ENCODE assay signal across 25 cellular contexts in the genomic region with DNA sequence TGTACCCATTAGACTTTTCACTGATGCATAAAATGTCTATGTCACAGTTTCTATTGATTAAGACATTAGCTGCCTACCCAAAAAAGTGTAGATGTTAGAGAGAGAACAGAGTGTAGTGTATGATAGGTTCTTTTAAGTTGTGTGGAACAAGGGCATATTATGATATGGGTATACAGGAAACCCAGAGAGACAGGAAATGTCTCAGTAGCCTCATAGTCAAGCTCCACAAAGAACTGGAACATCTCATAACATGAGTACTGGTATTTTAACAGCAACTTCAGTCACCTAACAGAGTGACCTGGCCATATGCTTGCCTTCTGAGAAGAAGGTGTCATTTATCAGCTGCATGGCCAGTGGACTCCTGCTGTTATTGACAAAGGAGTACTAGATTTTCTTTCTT.
A peak's percentile ranks its signal among the peaks of the same experiment; 100 is the strongest.
DNase-seq lines count a peak whose midpoint lies in the region; ATAC-seq, FAIRE-seq and TF ChIP-seq lines count a peak whose summit lies in the region.
"Had no signal": no experiment of that assay in that cellular context is flagged by ENCODE, and none has a peak within 500 bp of the region (broad histone marks: within the 10 kb centered on the region; RNA-seq: fewer than 3 reads in every experiment).

No MANE protein-coding gene starts in this region.

- H3K9me3 ChIP-seq in endothelial cell of umbilical vein (replicated peaks; ENCODE audit: control insufficient read depth, insufficient read depth, low read length): no peaks in the 10 kb centered on the region

- dilution Hi-C loops in endothelial cell of umbilical vein (cut with MboI; ENCODE audit: extremely low pct_ligation_motif_present, low sequenced_read_pairs): no loop called here

- intact Hi-C loops in endothelial cell of umbilical vein (cut with micrococcal nuclease): no loop called here

- no peaks in the 10 kb centered on the region for H4K20me1 ChIP-seq in endothelial cell of umbilical vein (replicated peaks; ENCODE audit: control insufficient read depth, extremely low read depth, insufficient read depth, low read length)
- H4K20me1 ChIP-seq: BLaER1 treated with 17β-estradiol and CSF1 and Interleukin-3, amounts not matched to agents 10 nM and 100 nM had no signal

- H3K4me3 ChIP-seq in Jurkat, Clone E6-1 (ENCODE audit: low read length): no peak overlapping the region
- no peak overlapping the region for H3K4me3 ChIP-seq in endothelial cell of umbilical vein (replicated peaks in 1 of 3; ENCODE audit: insufficient read depth in 1 of 3, low read depth in 1 of 3, low read length in 3 of 3)
- H3K4me3 ChIP-seq: A549; BLaER1 treated with 17β-estradiol and CSF1 and Interleukin-3, amounts not matched to agents 10 nM and 100 nM had no signal

- H3K4me3 Mint-ChIP-seq in activated CD8-positive, alpha-beta memory T cell treated with anti-CD3 and anti-CD28 coated beads, Interleukin-2, amount 10 ng/mL, durations not matched to agents 7 days and 5 days: no peak overlapping the region
- peak overlapping the region; percentile 39 for H3K4me3 Mint-ChIP-seq in T-helper 2 cell treated with Interferon-gamma antibody and Interleukin-4, amounts not matched to agents 5 μg/mL and 100 μg/mL, for 36 hours
- H3K4me3 Mint-ChIP-seq: CD4-positive, alpha-beta T cell had no signal

- no peak overlapping the region for H3K9ac ChIP-seq in endothelial cell of umbilical vein (replicated peaks; ENCODE audit: extremely low read depth, insufficient read depth, low read length)
- H3K9ac ChIP-seq: BLaER1 treated with 17β-estradiol and CSF1 and Interleukin-3, amounts not matched to agents 10 nM and 100 nM; KMS-11 had no signal

- BruUV-seq in endothelial cell of umbilical vein (replicated peaks; lab: Mats Ljungman, UMichigan): no TSS peak

- peak overlapping the region; percentile 35 for H3K27ac Mint-ChIP-seq in activated CD8-positive, alpha-beta memory T cell treated with anti-CD3 and anti-CD28 coated beads, Interleukin-2, amount 10 ng/mL, durations not matched to agents 7 days and 5 days
- H3K27ac Mint-ChIP-seq in T-helper 2 cell treated with Interferon-gamma antibody and Interleukin-4, amounts not matched to agents 5 μg/mL and 100 μg/mL, for 36 hours: peak overlapping the region; percentile 58
- H3K27ac Mint-ChIP-seq: CD4-positive, alpha-beta T cell had no signal

- H3K4me2 ChIP-seq in endothelial cell of umbilical vein (ENCODE audit: insufficient read depth, low read length): peak overlapping the region; percentile 53
- H3K4me2 ChIP-seq: A549, KMS-11 had no signal

- H3K36me3 ChIP-seq in endothelial cell of umbilical vein (ENCODE audit: control insufficient read depth in 2 of 2, extremely low read depth in 1 of 2, insufficient read depth in 2 of 2, low read length in 2 of 2): no peaks in the 10 kb centered on the region
- H3K36me3 ChIP-seq: BLaER1 treated with 17β-estradiol and CSF1 and Interleukin-3, amounts not matched to agents 10 nM and 100 nM had no signal

- TF ChIP-seq POLR2A in endothelial cell of umbilical vein (IDR thresholded peaks at IDR 0.05; ENCODE audit: low read depth, low read length) (no peak), GM12891 (IDR thresholded peaks at IDR 0.05; ENCODE audit: low read depth, low read length) (no peak)

- H2AFZ ChIP-seq in endothelial cell of umbilical vein (ENCODE audit: low read depth, low read length): peak overlapping the region; percentile 53

- FAIRE-seq in endothelial cell of umbilical vein (lab: Jason Lieb, UNC) (peak; percentile 72), GM12891 (lab: Jason Lieb, UNC) (no peak)
- FAIRE-seq: D721Med, GM18507, H54 had no signal

- H3K27ac ChIP-seq in endothelial cell of umbilical vein (ENCODE audit: insufficient read depth, low read depth, low read length): no peak overlapping the region
- H3K27ac ChIP-seq: A549; BLaER1 treated with 17β-estradiol and CSF1 and Interleukin-3, amounts not matched to agents 10 nM and 100 nM; KMS-11; RWPE1 had no signal

- H3K27me3 Mint-ChIP-seq in activated CD8-positive, alpha-beta memory T cell treated with anti-CD3 and anti-CD28 coated beads, Interleukin-2, amount 10 ng/mL, durations not matched to agents 7 days and 5 days: peaks cover 19% of the 10 kb centered on the region
- H3K27me3 Mint-ChIP-seq in T-helper 2 cell treated with Interferon-gamma antibody and Interleukin-4, amounts not matched to agents 5 μg/mL and 100 μg/mL, for 36 hours (ENCODE audit: low read depth): peaks cover 7% of the 10 kb centered on the region
- H3K27me3 Mint-ChIP-seq: CD4-positive, alpha-beta T cell had no signal

- POLR2A ChIA-PET in endothelial cell of umbilical vein (lab: Charles Lee): no interaction called here

- no peaks in the 10 kb centered on the region for H3K79me2 ChIP-seq in endothelial cell of umbilical vein (ENCODE audit: control insufficient read depth, insufficient read depth, low read length)

- peaks cover 22% of the 10 kb centered on the region for H3K4me1 ChIP-seq in endothelial cell of umbilical vein (ENCODE audit: control insufficient read depth, extremely low read depth, insufficient read depth, low read length)
- H3K4me1 ChIP-seq: A549 had no signal

- TF ChIP-seq CTCF in endothelial cell of umbilical vein (IDR thresholded peaks at IDR 0.05; ENCODE audit: extremely low read depth in 1 of 2, insufficient read depth in 1 of 2, low read depth in 1 of 2, low read length in 2 of 2): no peak

- peak; percentile 71 for ATAC-seq in activated CD8-positive, alpha-beta memory T cell treated with anti-CD3 and anti-CD28 coated beads, Interleukin-2, amount 10 ng/mL, durations not matched to agents 7 days and 5 days
- ATAC-seq: A549 had no signal

- H3K4me1 Mint-ChIP-seq in activated CD8-positive, alpha-beta memory T cell treated with anti-CD3 and anti-CD28 coated beads, Interleukin-2, amount 10 ng/mL, durations not matched to agents 7 days and 5 days: peaks cover 30% of the 10 kb centered on the region
- peaks cover 30% of the 10 kb centered on the region for H3K4me1 Mint-ChIP-seq in T-helper 2 cell treated with Interferon-gamma antibody and Interleukin-4, amounts not matched to agents 5 μg/mL and 100 μg/mL, for 36 hours (ENCODE audit: low read depth)

- peaks cover 11% of the 10 kb centered on the region for H3K36me3 Mint-ChIP-seq in activated CD8-positive, alpha-beta memory T cell treated with anti-CD3 and anti-CD28 coated beads, Interleukin-2, amount 10 ng/mL, durations not matched to agents 7 days and 5 days
- peaks cover 7% of the 10 kb centered on the region for H3K36me3 Mint-ChIP-seq in T-helper 2 cell treated with Interferon-gamma antibody and Interleukin-4, amounts not matched to agents 5 μg/mL and 100 μg/mL, for 36 hours (ENCODE audit: low read depth)

- H3K27me3 ChIP-seq in endothelial cell of umbilical vein (ENCODE audit: control insufficient read depth in 2 of 2, insufficient read depth in 2 of 2, low read length in 2 of 2): no peaks in the 10 kb centered on the region
- H3K27me3 ChIP-seq: BLaER1 treated with 17β-estradiol and CSF1 and Interleukin-3, amounts not matched to agents 10 nM and 100 nM had no signal

- H3K9me3 Mint-ChIP-seq in activated CD8-positive, alpha-beta memory T cell treated with anti-CD3 and anti-CD28 coated beads, Interleukin-2, amount 10 ng/mL, durations not matched to agents 7 days and 5 days (ENCODE audit: low read depth): peaks cover 3% of the 10 kb centered on the region
- H3K9me3 Mint-ChIP-seq in T-helper 2 cell treated with Interferon-gamma antibody and Interleukin-4, amounts not matched to agents 5 μg/mL and 100 μg/mL, for 36 hours: peaks cover 9% of the 10 kb centered on the region

- DNase-seq in activated CD8-positive, alpha-beta memory T cell treated with anti-CD3 and anti-CD28 coated beads, Interleukin-2, amount 10 ng/mL, durations not matched to agents 7 days and 5 days: no peak
- no peak for DNase-seq in activated CD8-positive, alpha-beta memory T cell treated with anti-CD3 and anti-CD28 coated beads, Interleukin-2, amount 50 U/mL, for 4 hours
- peak; percentile 15 for DNase-seq in Jurkat, Clone E6-1 (ENCODE audit: low read depth, low spot score)
- no peak for DNase-seq in T-helper 2 cell treated with Interferon-gamma antibody and Interleukin-4, amounts not matched to agents 5 μg/mL and 100 μg/mL, for 36 hours (ENCODE audit: low spot score)
- DNase-seq in endothelial cell of umbilical vein (ENCODE audit: low read depth, low spot score) (peak; percentile 24), GM12891 (ENCODE audit: insufficient read length, low spot score) (no peak)
- no peak for DNase-seq in activated effector memory CD4-positive, alpha-beta T cell treated with anti-CD3 and anti-CD28 coated beads, Interleukin-2, amount 50 U/mL, for 16 hours
- DNase-seq: AML-193; CD4-positive, alpha-beta T cell; IMR-90; NCI-H1048; NCI-H1417; NCI-H1694; NCI-H2029 treated with DMSO at 0.1 percent for 48 hours; NCI-H2227 treated with DMSO at 0.1 percent for 48 hours; NCI-H510A; NCI-H69; SHP77 had no signal

- CTCF ChIA-PET in activated CD8-positive, alpha-beta memory T cell treated with anti-CD3 and anti-CD28 coated beads, Interleukin-2, amount 10 ng/mL, durations not matched to agents 7 days and 5 days (lab: Charles Lee): interaction anchor here (1.6 to 1.9 kb wide), 2 partner anchors 29 to 34 kb away, joined by 7 to 8 read pairs; no protein-coding TSS in a partner anchor
- CTCF ChIA-PET in endothelial cell of umbilical vein (lab: Charles Lee): interaction anchor here (1.0 to 1.1 kb wide), 2 partner anchors 9 to 27 kb away, joined by 3 to 5 read pairs; no protein-coding TSS in a partner anchor

- no peaks in the 10 kb centered on the region for H3K9me1 ChIP-seq in endothelial cell of umbilical vein (replicated peaks; ENCODE audit: control insufficient read depth, extremely low read depth, insufficient read depth, low read length)

TF ChIP-seq in endothelial cell of umbilical vein, 7 proteins besides CTCF, POLR2A, EP300 and RAD21 (continues in another document):
- TF ChIP-seq POLR2AphosphoS5 (IDR thresholded peaks at IDR 0.05; ENCODE audit: insufficient read depth, low read depth, low read length): peak; percentile 21
- no peak for TF ChIP-seq MYC (IDR thresholded peaks at IDR 0.05; ENCODE audit: low read depth, low read length)
- TF ChIP-seq, protein P1, sequence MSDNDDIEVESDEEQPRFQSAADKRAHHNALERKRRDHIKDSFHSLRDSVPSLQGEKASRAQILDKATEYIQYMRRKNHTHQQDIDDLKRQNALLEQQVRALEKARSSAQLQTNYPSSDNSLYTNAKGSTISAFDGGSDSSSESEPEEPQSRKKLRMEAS (IDR thresholded peaks at IDR 0.05; ENCODE audit: insufficient read depth, insufficient read length): no peak
- no peak for TF ChIP-seq GATA2 (IDR thresholded peaks at IDR 0.05; ENCODE audit: insufficient read depth, insufficient read length, low read depth, low read length)

TF ChIP-seq in GM12891, 5 proteins besides CTCF, POLR2A, EP300 and RAD21:
- TF ChIP-seq POLR2AphosphoS5 (IDR thresholded peaks at IDR 0.05; ENCODE audit: low read depth, low read length): no peak
- no peak for TF ChIP-seq SPI1 (IDR thresholded peaks at IDR 0.05; ENCODE audit: low read depth, low read length)
TF ChIP-seq in GM12891: peak in this region for 0.

Comparison
In these comparisons a context has a peak if more than half of its experiments do, and no peak if none do; other contexts are left out.
1. DNase-seq: peak in Jurkat, Clone E6-1 (single experiment) and endothelial cell of umbilical vein (single experiment); none in activated CD8-positive, alpha-beta memory T cell treated with anti-CD3 and anti-CD28 coated beads, Interleukin-2, amount 10 ng/mL, durations not matched to agents 7 days and 5 days (single experiment), activated CD8-positive, alpha-beta memory T cell treated with anti-CD3 and anti-CD28 coated beads, Interleukin-2, amount 50 U/mL, for 4 hours (single experiment), T-helper 2 cell treated with Interferon-gamma antibody and Interleukin-4, amounts not matched to agents 5 μg/mL and 100 μg/mL, for 36 hours (single experiment), activated effector memory CD4-positive, alpha-beta T cell treated with anti-CD3 and anti-CD28 coated beads, Interleukin-2, amount 50 U/mL, for 16 hours (single experiment) and GM12891 (single experiment).